21 cellular contexts compared by ENCODE assay signal in genomic region chr7:133564484-133564883, GRCh38.
DNase-seq lines count a peak whose midpoint lies in the region; ATAC-seq, FAIRE-seq and TF ChIP-seq lines count a peak whose summit lies in the region.
"Had no signal": no experiment of that assay in that cellular context is flagged by ENCODE, and none has a peak within 500 bp of the region (broad histone marks: within the 10 kb centered on the region; RNA-seq: fewer than 3 reads in every experiment).

No MANE protein-coding gene starts in this region.

- 90% methylated on average over 2 of the region's 2 CpGs for WGBS in GM12878 (ENCODE audit: insufficient coverage, insufficient replicate concordance, low lambda C conversion rate, missing lambda C conversion rate)

- H3K4me2 ChIP-seq in GM12878 (ENCODE audit: control insufficient read depth, insufficient read depth), result no peak overlapping the region

- no peaks in the 10 kb centered on the region for H3K9me3 ChIP-seq in GM12878 (replicated peaks; ENCODE audit: control insufficient read depth, insufficient read depth, low read length)

- no TSS peak for BruUV-seq in GM12878 (replicated peaks; lab: Mats Ljungman, UMichigan)

- no peak overlapping the region for H3K27ac ChIP-seq in C4-2B
- H3K27ac ChIP-seq in GM12878 (ENCODE audit: control insufficient read depth, insufficient read depth), result no peak overlapping the region
- H3K27ac ChIP-seq: skin epidermis, tibial nerve had no signal

- ATAC-seq in GM12878, result no peak
- no peak for ATAC-seq in HG03442 (IDR thresholded peaks at IDR 0.05; ENCODE audit: unreplicated experiment)
- ATAC-seq: activated CD8-positive, alpha-beta T cell treated with anti-CD3 and anti-CD28 coated beads, Interleukin-2, amount 10 ng/mL, durations not matched to agents 7 days and 5 days; natural killer cell treated with Interleukin-12 subunit alpha and Interleukin-12 subunit beta and Interleukin-15 and Interleukin-18, amount 100 ng/mL, for 72 hours had no signal

- TF ChIP-seq RAD21 in GM12878 (IDR thresholded peaks at IDR 0.05; ENCODE audit: insufficient read depth, low read depth, low read length), result no peak

- SMC1A ChIA-PET in GM12878 (lab: Charles Lee; ENCODE audit: uncharacterized antibody, unreplicated experiment), result no interaction called here

- no peaks in the 10 kb centered on the region for H3K36me3 ChIP-seq in GM12878 (ENCODE audit: control insufficient read depth in 2 of 2, insufficient read depth in 2 of 2, low read length in 1 of 2)
- H3K36me3 ChIP-seq: tibial nerve had no signal

- no peaks in the 10 kb centered on the region for H3K9me3 Mint-ChIP-seq in HFFc6
- H3K9me3 Mint-ChIP-seq in neural crest cell, result no peaks in the 10 kb centered on the region
- H3K9me3 Mint-ChIP-seq: activated naive CD4-positive, alpha-beta T cell treated with anti-CD3 and anti-CD28 coated beads for 36 hours; natural killer cell treated with Interleukin-12 subunit alpha and Interleukin-12 subunit beta and Interleukin-15 and Interleukin-18, amount 100 ng/mL, for 72 hours had no signal

- H3K4me1 ChIP-seq in GM12878 (ENCODE audit: control insufficient read depth, insufficient read depth, low read length), result no peaks in the 10 kb centered on the region
- H3K4me1 ChIP-seq: tibial nerve had no signal

- H3K27me3 Mint-ChIP-seq in HFFc6 (ENCODE audit: insufficient read depth) (peaks cover 2% of the 10 kb centered on the region; the same call in 1 of the 2 replicates), neural crest cell (ENCODE audit: low read depth) (no peaks in the 10 kb centered on the region)
- H3K27me3 Mint-ChIP-seq: activated T-cell treated with anti-CD3 and anti-CD28 coated beads, Interleukin-2, amount 50 U/mL, for 24 hours; natural killer cell treated with Interleukin-12 subunit alpha and Interleukin-12 subunit beta and Interleukin-15 and Interleukin-18, amount 100 ng/mL, for 72 hours had no signal

- in situ Hi-C loops in GM12878 (cut with MboI), result no loop called here

- H3K79me2 ChIP-seq in GM12878 (ENCODE audit: control insufficient read depth, insufficient read depth, low read length), result no peaks in the 10 kb centered on the region

- H3K4me3 Mint-ChIP-seq in HFFc6 (no peak overlapping the region), neural crest cell (no peak overlapping the region)
- H3K4me3 Mint-ChIP-seq: activated CD8-positive, alpha-beta T cell treated with anti-CD3 and anti-CD28 coated beads, Interleukin-2, amount 10 ng/mL, durations not matched to agents 7 days and 5 days; activated naive CD4-positive, alpha-beta T cell treated with anti-CD3 and anti-CD28 coated beads for 36 hours; activated T-cell treated with anti-CD3 and anti-CD28 coated beads, Interleukin-2, amount 50 U/mL, for 24 hours; natural killer cell treated with Interleukin-12 subunit alpha and Interleukin-12 subunit beta and Interleukin-15 and Interleukin-18, amount 100 ng/mL, for 72 hours had no signal

- peaks cover 66% of the 10 kb centered on the region for H3K4me1 Mint-ChIP-seq in HFFc6 (ENCODE audit: low read depth)
- no peaks in the 10 kb centered on the region for H3K4me1 Mint-ChIP-seq in neural crest cell

- intact Hi-C loops in GM12878 (cut with micrococcal nuclease; ENCODE audit: unreplicated experiment), result no loop called here

- RAD21 ChIA-PET in GM12878 (lab: Charles Lee; ENCODE audit: unreplicated experiment), result no interaction called here

- H3K27ac Mint-ChIP-seq in HFFc6 (no peak overlapping the region), neural crest cell (ENCODE audit: unreplicated experiment) (no peak overlapping the region)
- H3K27ac Mint-ChIP-seq: activated CD8-positive, alpha-beta T cell treated with anti-CD3 and anti-CD28 coated beads, Interleukin-2, amount 10 ng/mL, durations not matched to agents 7 days and 5 days; activated naive CD4-positive, alpha-beta T cell treated with anti-CD3 and anti-CD28 coated beads for 36 hours; activated T-cell treated with anti-CD3 and anti-CD28 coated beads, Interleukin-2, amount 50 U/mL, for 24 hours; natural killer cell treated with Interleukin-12 subunit alpha and Interleukin-12 subunit beta and Interleukin-15 and Interleukin-18, amount 100 ng/mL, for 72 hours had no signal

- no peak for FAIRE-seq in GM12878 (lab: Jason Lieb, UNC)

- no peak overlapping the region for H2AFZ ChIP-seq in GM12878 (ENCODE audit: control insufficient read depth, low read depth, low read length)

- H3K4me3 ChIP-seq in GM12878, result no peak overlapping the region
- H3K4me3 ChIP-seq: skin epidermis, tibial nerve had no signal

- no peak for TF ChIP-seq POLR2A in GM12878 (IDR thresholded peaks at IDR 0.05; ENCODE audit: low read depth, low read length)

- POLR2A ChIA-PET in GM12878 (lab: Charles Lee), result no interaction called here

- CTCF ChIA-PET in GM12878 (lab: Yijun Ruan, JAX), result interaction anchor here (1.0 to 2.2 kb wide), 3 partner anchors 36 to 179 kb away, joined by 3 to 6 read pairs (median 4); no protein-coding TSS in a partner anchor

- DNase-seq in HFFc6 (no peak), GM12878 (ENCODE audit: low read depth, low spot score) (no peak), neural crest cell (ENCODE audit: low read depth, low spot score) (no peak), ureter (ENCODE audit: low spot score) (no peak), iPS-NIHi7 (ENCODE audit: extremely low spot score) (no peak)
- no peak for DNase-seq in effector CD4-positive, alpha-beta T cell
- DNase-seq: activated CD8-positive, alpha-beta T cell treated with anti-CD3 and anti-CD28 coated beads, Interleukin-2, amount 10 ng/mL, durations not matched to agents 7 days and 5 days; activated naive CD4-positive, alpha-beta T cell treated with anti-CD3 and anti-CD28 coated beads for 36 hours; activated T-cell treated with anti-CD3 and anti-CD28 coated beads, Interleukin-2, amount 50 U/mL, for 24 hours; amygdala; central memory CD4-positive, alpha-beta T cell; effector CD8-positive, alpha-beta T cell; EL; head of caudate nucleus; NCI-H2029 treated with DMSO at 0.1 percent for 48 hours; stimulated activated naive CD4-positive, alpha-beta T cell treated with Interleukin-2 at 50 U/mL for 16 hours had no signal

- TF ChIP-seq CTCF in C4-2B (conservative IDR thresholded peaks at IDR 0.05) (peak; percentile 56), HFFc6 (IDR thresholded peaks at IDR 0.05) (peak; percentile 74), GM12878 (IDR thresholded peaks at IDR 0.05 in 2 of 3, conservative IDR thresholded peaks at IDR 0.05 in 1 of 3; ENCODE audit: control insufficient read depth in 2 of 3, extremely low read depth in 1 of 3, insufficient read depth in 1 of 3, low read depth in 3 of 3, low read length in 3 of 3) (peak in 2 of 3 experiments; percentile 9 to 27; a peak in 3 of 6 replicates), neural crest cell (conservative IDR thresholded peaks at IDR 0.05) (peak; percentile 23)

- no peak for TF ChIP-seq EP300 in GM12878 (IDR thresholded peaks at IDR 0.05; ENCODE audit: borderline replicate concordance in 1 of 2, control insufficient read depth in 1 of 2, low read depth in 2 of 2, low read length in 2 of 2)

- no peaks in the 10 kb centered on the region for H3K36me3 Mint-ChIP-seq in HFFc6 (ENCODE audit: low read depth)
- H3K36me3 Mint-ChIP-seq in neural crest cell (ENCODE audit: low read depth), result peaks cover 2% of the 10 kb centered on the region
- H3K36me3 Mint-ChIP-seq: natural killer cell treated with Interleukin-12 subunit alpha and Interleukin-12 subunit beta and Interleukin-15 and Interleukin-18, amount 100 ng/mL, for 72 hours had no signal

- no peaks in the 10 kb centered on the region for H3K27me3 ChIP-seq in GM12878 (replicated peaks in 1 of 2; ENCODE audit: control insufficient read depth in 2 of 2, insufficient read depth in 2 of 2, low read length in 1 of 2)
- H3K27me3 ChIP-seq: tibial nerve had no signal

- H4K20me1 ChIP-seq in GM12878 (ENCODE audit: control insufficient read depth, insufficient read depth), result no peaks in the 10 kb centered on the region

- no peak overlapping the region for H3K9ac ChIP-seq in GM12878 (ENCODE audit: control insufficient read depth, insufficient read depth, low read length)

TF ChIP-seq in GM12878, 131 proteins besides CTCF, POLR2A, EP300 and RAD21:
- TF ChIP-seq NBN (IDR thresholded peaks at IDR 0.05) (no peak), TAF1 (IDR thresholded peaks at IDR 0.05; ENCODE audit: borderline replicate concordance, low read depth, low read length) (no peak), E4F1 (IDR thresholded peaks at IDR 0.05; ENCODE audit: borderline replicate concordance, partially characterized antibody) (no peak), ZNF24 (IDR thresholded peaks at IDR 0.05) (no peak), JUND (IDR thresholded peaks at IDR 0.05; ENCODE audit: low read depth, low read length) (no peak), NR2F1 (conservative IDR thresholded peaks at IDR 0.05) (no peak), GABPA (IDR thresholded peaks at IDR 0.05; ENCODE audit: low read depth) (no peak), IRF3 (IDR thresholded peaks at IDR 0.05) (no peak), MTA3 (IDR thresholded peaks at IDR 0.05; ENCODE audit: borderline replicate concordance, low read length) (no peak)

Comparison
In these comparisons a context has a peak if more than half of its experiments do, and no peak if none do; other contexts are left out.
1. CTCF ChIP-seq: peak in every context shown above with its lines; median percentile 74 in HFFc6; 56 in C4-2B; 23 in neural crest cell; 18 in GM12878.